12 cellular contexts compared by ENCODE assay signal in genomic region chr10:89001428-89002072, GRCh38. TPM values are rescaled to one million over a fixed set of nuclear protein-coding genes. Genes with fewer than 3 reads are reported as not detected.
A peak's percentile ranks its signal among the peaks of the same experiment; 100 is the strongest.
DNase-seq lines count a peak whose midpoint lies in the region; ATAC-seq lines count a peak whose summit lies in the region.
"Had no signal": no experiment of that assay in that cellular context is flagged by ENCODE, and none has a peak within 500 bp of the region (broad histone marks: within the 10 kb centered on the region; RNA-seq: fewer than 3 reads in every experiment).

No MANE protein-coding gene starts in this region.

- H3K27ac Mint-ChIP-seq in activated CD8-positive, alpha-beta T cell treated with anti-CD3 and anti-CD28 coated beads, Interleukin-2, amount 10 ng/mL, durations not matched to agents 7 days and 5 days = peak overlapping the region; percentile 70
- H3K27ac Mint-ChIP-seq: stimulated activated naive B cell treated with anti-CD40 and anti-IgM and Interleukin-4, amounts not matched to agents 10 μg/mL and 1 μg/mL and 100 μg/mL, for 72 hours had no signal

- peaks cover 47% of the 10 kb centered on the region for H3K36me3 Mint-ChIP-seq in activated CD8-positive, alpha-beta T cell treated with anti-CD3 and anti-CD28 coated beads, Interleukin-2, amount 10 ng/mL, durations not matched to agents 7 days and 5 days (ENCODE audit: low read depth)

- intact Hi-C loops in aorta (cut with DNase I) = no loop called here

- POLR2A ChIA-PET in activated CD8-positive, alpha-beta T cell treated with anti-CD3 and anti-CD28 coated beads, Interleukin-2, amount 10 ng/mL, durations not matched to agents 7 days and 5 days (lab: Charles Lee) = interaction anchor here (2.4 kb wide), 1 partner anchor 11 kb away, joined by 35 read pairs; the partner anchor contains the start of gene FAS

- DNase-seq in activated CD8-positive, alpha-beta T cell treated with anti-CD3 and anti-CD28 coated beads, Interleukin-2, amount 10 ng/mL, durations not matched to agents 7 days and 5 days = no peak
- DNase-seq in fibroblast of the conjunctiva (ENCODE audit: low read depth) = peak; percentile 39
- no peak for DNase-seq in NCI-H2227 (lab: John Stamatoyannopoulos, UW; ENCODE audit: unreplicated experiment)
- no peak for DNase-seq in aorta
- DNase-seq in NCI-H2171 (lab: John Stamatoyannopoulos, UW) = no peak
- DNase-seq in cortex of kidney (lab: John Stamatoyannopoulos, UW) = no peak
- DNase-seq: H7; pancreas; stimulated activated naive B cell treated with anti-CD40 and anti-IgM and Interleukin-4, amounts not matched to agents 10 μg/mL and 1 μg/mL and 100 μg/mL, for 72 hours had no signal

- H3K9me3 Mint-ChIP-seq in activated CD8-positive, alpha-beta T cell treated with anti-CD3 and anti-CD28 coated beads, Interleukin-2, amount 10 ng/mL, durations not matched to agents 7 days and 5 days (ENCODE audit: insufficient read depth) = no peaks in the 10 kb centered on the region
- H3K9me3 Mint-ChIP-seq: stimulated activated naive B cell treated with anti-CD40 and anti-IgM and Interleukin-4, amounts not matched to agents 10 μg/mL and 1 μg/mL and 100 μg/mL, for 72 hours had no signal

- CTCF ChIA-PET in activated CD8-positive, alpha-beta T cell treated with anti-CD3 and anti-CD28 coated beads, Interleukin-2, amount 10 ng/mL, durations not matched to agents 7 days and 5 days (lab: Charles Lee) = interaction anchor here (0.9 to 5.5 kb wide), 12 partner anchors 9 to 216 kb away, joined by 3 to 24 read pairs (median 4); no protein-coding TSS in a partner anchor

- 67 to 70% methylated on average over 7 of the region's 7 CpGs for WGBS in aorta, 2 donors

- peak overlapping the region; percentile 59 for H3K4me3 Mint-ChIP-seq in activated CD8-positive, alpha-beta T cell treated with anti-CD3 and anti-CD28 coated beads, Interleukin-2, amount 10 ng/mL, durations not matched to agents 7 days and 5 days
- H3K4me3 Mint-ChIP-seq: stimulated activated naive B cell treated with anti-CD40 and anti-IgM and Interleukin-4, amounts not matched to agents 10 μg/mL and 1 μg/mL and 100 μg/mL, for 72 hours had no signal

- ATAC-seq in GM19351 (IDR thresholded peaks at IDR 0.05; ENCODE audit: unreplicated experiment) = peak; percentile 6
- ATAC-seq in activated CD8-positive, alpha-beta T cell treated with anti-CD3 and anti-CD28 coated beads, Interleukin-2, amount 10 ng/mL, durations not matched to agents 7 days and 5 days = peak; percentile 6
- no peak for ATAC-seq in aorta (ENCODE audit: low FRiP score)
- ATAC-seq: stimulated activated naive B cell treated with anti-CD40 and anti-IgM and Interleukin-4, amounts not matched to agents 10 μg/mL and 1 μg/mL and 100 μg/mL, for 72 hours had no signal

- H3K27me3 ChIP-seq in aorta (ENCODE audit: control insufficient read depth in 1 of 2, insufficient read depth in 2 of 2, low read length in 1 of 2) = no peaks in the 10 kb centered on the region
- H3K27me3 ChIP-seq: pancreas had no signal

- H3K4me1 ChIP-seq in aorta (ENCODE audit: control insufficient read depth in 1 of 2, insufficient read depth in 2 of 2, low read length in 2 of 2) = no peaks in the 10 kb centered on the region

- H3K36me3 ChIP-seq in aorta (ENCODE audit: control insufficient read depth in 1 of 2, insufficient read depth in 2 of 2, low read length in 1 of 2) = peaks cover 2 to 3% of the 10 kb centered on the region in 2 donors
- H3K36me3 ChIP-seq: pancreas had no signal

- no peaks in the 10 kb centered on the region for H3K27me3 Mint-ChIP-seq in activated CD8-positive, alpha-beta T cell treated with anti-CD3 and anti-CD28 coated beads, Interleukin-2, amount 10 ng/mL, durations not matched to agents 7 days and 5 days (ENCODE audit: low read depth)
- H3K27me3 Mint-ChIP-seq: stimulated activated naive B cell treated with anti-CD40 and anti-IgM and Interleukin-4, amounts not matched to agents 10 μg/mL and 1 μg/mL and 100 μg/mL, for 72 hours had no signal

- H3K4me1 Mint-ChIP-seq in activated CD8-positive, alpha-beta T cell treated with anti-CD3 and anti-CD28 coated beads, Interleukin-2, amount 10 ng/mL, durations not matched to agents 7 days and 5 days (ENCODE audit: low read depth) = peaks cover 62% of the 10 kb centered on the region

- H3K27ac ChIP-seq in skin epidermis = peak overlapping the region in 18 of 21 experiments; percentile 3 to 84 (median 41)
- no peak overlapping the region for H3K27ac ChIP-seq in aorta (ENCODE audit: low read depth in 1 of 2, low read length in 2 of 2)
- H3K27ac ChIP-seq: epithelial cell of prostate, pancreas had no signal

- no peaks in the 10 kb centered on the region for H3K9me3 ChIP-seq in aorta (ENCODE audit: control insufficient read depth, low read length)
- H3K9me3 ChIP-seq: pancreas had no signal

- no peak overlapping the region for H3K4me3 ChIP-seq in skin epidermis
- H3K4me3 ChIP-seq in aorta (ENCODE audit: low read length in 2 of 2) = no peak overlapping the region
- H3K4me3 ChIP-seq: pancreas had no signal

RNA-seq across cellular contexts. Expression of gene FAS, which starts 11.0 kb away (rescaled TPM):
- total RNA-seq in activated CD8-positive, alpha-beta T cell treated with anti-CD3 and anti-CD28 coated beads, Interleukin-2, amount 10 ng/mL, durations not matched to agents 7 days and 5 days = 10 to 100 TPM; 58.5 to 62.6 TPM
- total RNA-seq in aorta = 10 to 100 TPM; 27.4 to 28.5 TPM
- polyA plus RNA-seq in aorta = 10 to 100 TPM in 1 of 2 donors, 1 to 10 TPM in 1; 9.5 to 28.5 TPM

RNA-seq across cellular contexts. Expression of gene ACTA2, which starts 49.0 kb away (rescaled TPM):
- total RNA-seq in activated CD8-positive, alpha-beta T cell treated with anti-CD3 and anti-CD28 coated beads, Interleukin-2, amount 10 ng/mL, durations not matched to agents 7 days and 5 days = 10 to 100 TPM; 12.9 to 15.0 TPM
- total RNA-seq in aorta = 1,000 to 10,000 TPM; 3,684 to 9,611 TPM
- polyA plus RNA-seq in aorta = 1,000 to 10,000 TPM; 3,163 to 4,826 TPM
- total RNA-seq: H7 had no signal

Comparison
In these comparisons a context has a peak if more than half of its experiments do, and no peak if none do; other contexts are left out.
1. H3K27ac ChIP-seq: peak in skin epidermis (18 of 21); none in aorta (0 of 2).
2. RNA of gene ACTA2, which starts 49.0 kb away (total RNA-seq): 3,684 to 9,611 TPM in aorta; 12.9 to 15.0 TPM in activated CD8-positive, alpha-beta T cell treated with anti-CD3 and anti-CD28 coated beads, Interleukin-2, amount 10 ng/mL, durations not matched to agents 7 days and 5 days; every median in the first group is over 100 times any median in the second.